In the genomic region with DNA sequence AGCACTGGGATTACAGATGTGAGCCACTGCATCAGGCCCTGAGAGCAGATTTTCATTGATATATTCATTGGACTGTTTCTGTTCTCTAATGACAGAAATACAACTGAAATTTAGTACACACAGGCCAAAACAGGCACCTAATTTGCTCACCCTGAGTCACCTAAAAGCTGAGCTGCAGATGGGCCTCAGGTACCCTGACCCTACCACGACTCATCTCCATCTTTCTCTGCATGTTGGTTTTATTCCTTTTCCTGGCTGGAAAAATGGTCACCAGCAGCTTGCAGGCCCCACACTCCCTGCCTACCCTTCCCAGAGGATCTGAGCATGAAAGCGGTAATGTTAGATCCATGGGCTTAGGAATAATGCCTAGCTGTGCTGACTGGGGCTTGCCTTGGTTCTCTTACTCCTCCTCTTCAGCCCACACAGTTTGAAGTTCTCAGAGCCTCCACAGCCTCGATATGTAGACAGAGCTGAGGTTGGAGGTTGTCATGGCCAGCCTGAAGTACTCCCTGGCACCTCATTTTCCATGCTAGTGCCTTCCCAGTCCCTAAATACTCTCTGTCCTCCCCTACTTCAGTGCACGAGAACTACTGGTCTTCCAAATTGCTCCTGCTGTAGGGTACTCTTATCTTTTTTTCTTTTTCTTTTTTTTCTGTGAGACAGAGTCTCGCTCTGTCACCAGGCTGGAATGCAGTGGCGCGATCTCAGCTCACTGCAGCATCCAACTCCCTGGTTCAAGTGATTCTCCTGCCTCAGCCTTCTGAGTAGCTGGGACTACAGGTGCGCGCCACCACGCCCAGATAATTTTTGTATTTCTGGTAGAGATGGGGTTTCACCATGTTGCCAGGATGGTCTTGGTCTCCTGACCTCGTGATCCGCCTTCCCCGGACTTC, we compare ENCODE assay signal across 23 cellular contexts. TPM values are rescaled to one million over a fixed set of nuclear protein-coding genes. Genes with fewer than 3 reads are reported as not detected.
A peak's percentile ranks its signal among the peaks of the same experiment; 100 is the strongest.
DNase-seq lines count a peak whose midpoint lies in the region; ATAC-seq and TF ChIP-seq lines count a peak whose summit lies in the region.
"Had no signal": no experiment of that assay in that cellular context is flagged by ENCODE, and none has a peak within 500 bp of the region (broad histone marks: within the 10 kb centered on the region; RNA-seq: fewer than 3 reads in every experiment).

No MANE protein-coding gene starts in this region.

- H3K9me3 ChIP-seq in HCT116 (ENCODE audit: control insufficient read depth in 1 of 2, insufficient read depth in 1 of 2, low read depth in 1 of 2, low read length in 2 of 2), result no peaks in the 10 kb centered on the region
- no peaks in the 10 kb centered on the region for H3K9me3 ChIP-seq in lung (ENCODE audit: control insufficient read depth in 2 of 2, insufficient read depth in 1 of 2, low read length in 1 of 2)
- H3K9me3 ChIP-seq: prostate gland, tibial nerve had no signal

- no peak for TF ChIP-seq RAD21 in HCT116 (IDR thresholded peaks at IDR 0.05; ENCODE audit: low read depth)

- H2AFZ ChIP-seq in HCT116 (ENCODE audit: low read depth, low read length, poor library complexity, severe bottlenecking), result no peak overlapping the region

- H3K4me3 ChIP-seq in HCT116 (replicated peaks in 1 of 2; ENCODE audit: low read depth in 1 of 2, low read length in 2 of 2), result no peak overlapping the region
- H3K4me3 ChIP-seq in lung, result no peak overlapping the region
- H3K4me3 ChIP-seq in dorsolateral prefrontal cortex, result no peak overlapping the region
- H3K4me3 ChIP-seq: GM12878, prostate gland, tibial nerve had no signal

- H3K36me3 ChIP-seq in HCT116 (ENCODE audit: control insufficient read depth in 1 of 2, insufficient read depth in 2 of 2, low read length in 2 of 2) (no peaks in the 10 kb centered on the region), lung (ENCODE audit: control insufficient read depth in 2 of 2, insufficient read depth in 2 of 2, low read length in 2 of 2) (peaks cover 6 to 11% of the 10 kb centered on the region in 2 donors)
- H3K36me3 ChIP-seq: prostate gland had no signal

- no peak for TF ChIP-seq CTCF in Calu3 (IDR thresholded peaks at IDR 0.05; ENCODE audit: unreplicated experiment)
- TF ChIP-seq CTCF in HCT116 (IDR thresholded peaks at IDR 0.05 in 2 of 3, conservative IDR thresholded peaks at IDR 0.05 in 1 of 3; ENCODE audit: borderline replicate concordance in 1 of 3, insufficient read depth in 1 of 3, low read depth in 2 of 3, low read length in 2 of 3), result no peak
- no peak for TF ChIP-seq CTCF in chondrocyte (IDR thresholded peaks at IDR 0.05)
- TF ChIP-seq CTCF in lung (IDR thresholded peaks at IDR 0.05; ENCODE audit: control extremely low read depth, extremely low read depth), result no peak
- no peak for TF ChIP-seq CTCF in dorsolateral prefrontal cortex (IDR thresholded peaks at IDR 0.05 in 54 of 56, conservative IDR thresholded peaks at IDR 0.05 in 2 of 56; ENCODE audit: low read depth in 1 of 56, partially characterized antibody in 56 of 56)

- H3K9me3 Mint-ChIP-seq in Calu3 (ENCODE audit: low read depth, unreplicated experiment) (no peaks in the 10 kb centered on the region), chondrocyte (ENCODE audit: low read depth) (no peaks in the 10 kb centered on the region)
- H3K9me3 Mint-ChIP-seq: nephron had no signal

- DNase-seq in Calu3 (no peak), HCT116 (ENCODE audit: low read depth, low spot score) (no peak), chondrocyte (ENCODE audit: low spot score) (peak; percentile 6), lung (ENCODE audit: low spot score) (peak; percentile 41), dorsolateral prefrontal cortex (no peak), iPS-NIHi11 (ENCODE audit: low spot score) (no peak)
- DNase-seq: dermis blood vessel endothelial cell; GF-D8; hippocampal formation; kidney; midbrain; NCI-H1092 treated with DMSO at 0.1 percent for 48 hours; NCI-H2081; NCI-H446; stimulated activated CD4-positive, alpha-beta T cell treated with anti-CD3 and anti-CD28 coated beads, Interleukin-2, amount 100 ng/mL, for 24 hours; stimulated activated naive CD8-positive, alpha-beta T cell treated with anti-CD3 and anti-CD28 coated beads, Interleukin-15, Interleukin-2, amounts not matched to agents 100 U/mL and 50 U/mL, for 24 hours had no signal

- H3K9me2 ChIP-seq in HCT116 (ENCODE audit: insufficient read depth), result no peaks in the 10 kb centered on the region

- H3K4me1 Mint-ChIP-seq in Calu3 (ENCODE audit: low read depth, unreplicated experiment) (peaks cover 22% of the 10 kb centered on the region), chondrocyte (ENCODE audit: low read depth) (peaks cover 2% of the 10 kb centered on the region)
- H3K4me1 Mint-ChIP-seq: nephron had no signal

- no peak overlapping the region for H3K27ac ChIP-seq in HCT116 (ENCODE audit: low read depth, low read length)
- H3K27ac ChIP-seq in lung (ENCODE audit: low read depth in 1 of 2, low read length in 1 of 2), result peak overlapping the region in 1 of 2 donors; percentile 70
- no peak overlapping the region for H3K27ac ChIP-seq in dorsolateral prefrontal cortex
- H3K27ac ChIP-seq: prostate gland, tibial nerve had no signal

- H3K27ac Mint-ChIP-seq in Calu3 (ENCODE audit: unreplicated experiment), result peak overlapping the region; percentile 42
- H3K27ac Mint-ChIP-seq in chondrocyte (ENCODE audit: unreplicated experiment), result no peak overlapping the region
- H3K27ac Mint-ChIP-seq: CD14-positive monocyte, nephron had no signal

- H3K4me2 ChIP-seq in HCT116 (ENCODE audit: low read length), result peak overlapping the region; percentile 48

- H3K4me1 ChIP-seq in HCT116 (ENCODE audit: control insufficient read depth in 1 of 2, insufficient read depth in 2 of 2, low read length in 2 of 2), result peaks cover 25 to 29% of the 10 kb centered on the region in 2 experiments
- H3K4me1 ChIP-seq in lung (ENCODE audit: control insufficient read depth in 2 of 2, insufficient read depth in 2 of 2, low read length in 2 of 2), result peaks cover 0 to 1% of the 10 kb centered on the region in 2 donors
- H3K4me1 ChIP-seq: prostate gland, tibial nerve had no signal

- no peak overlapping the region for H3K9ac ChIP-seq in HCT116 (ENCODE audit: low read length)

- H3K4me3 Mint-ChIP-seq in Calu3 (ENCODE audit: low read depth, unreplicated experiment) (no peak overlapping the region), chondrocyte (ENCODE audit: unreplicated experiment) (no peak overlapping the region)
- H3K4me3 Mint-ChIP-seq: CD14-positive monocyte, nephron had no signal

- H3K36me3 Mint-ChIP-seq in Calu3 (ENCODE audit: insufficient read depth, unreplicated experiment) (no peaks in the 10 kb centered on the region), chondrocyte (ENCODE audit: low read depth) (peaks cover 8% of the 10 kb centered on the region)

- no peaks in the 10 kb centered on the region for H3K27me3 ChIP-seq in HCT116 (ENCODE audit: insufficient read depth, low read length)
- no peaks in the 10 kb centered on the region for H3K27me3 ChIP-seq in lung (ENCODE audit: control insufficient read depth, insufficient read depth)
- no peaks in the 10 kb centered on the region for H3K27me3 ChIP-seq in dorsolateral prefrontal cortex
- H3K27me3 ChIP-seq: tibial nerve had no signal

- no peak for TF ChIP-seq POLR2A in HCT116 (IDR thresholded peaks at IDR 0.05; ENCODE audit: borderline replicate concordance, extremely low read depth, insufficient read depth, insufficient read length)

- WGBS in lung, 2 donors, result 82 to 89% methylated on average over 13 of the region's 13 CpGs

- intact Hi-C loops in Calu3 (cut with micrococcal nuclease; ENCODE audit: unreplicated experiment), result no loop called here
- intact Hi-C loops in HCT116 (cut with micrococcal nuclease), result loop anchor here (5.0 kb wide), 1 partner anchor 140 kb away; no protein-coding TSS in a partner anchor
- intact Hi-C loops in dorsolateral prefrontal cortex (cut with DNase I), result no loop called here

- ATAC-seq in HCT116 (no peak), lung (ENCODE audit: insufficient read depth, low FRiP score) (no peak), GM18861 (IDR thresholded peaks at IDR 0.05; ENCODE audit: unreplicated experiment) (no peak), GM21423 (IDR thresholded peaks at IDR 0.05; ENCODE audit: unreplicated experiment) (no peak)
- ATAC-seq: GM12878; stimulated activated naive CD8-positive, alpha-beta T cell treated with anti-CD3 and anti-CD28 coated beads, Interleukin-15, Interleukin-2, amounts not matched to agents 100 U/mL and 50 U/mL, for 24 hours had no signal

- H4K20me1 ChIP-seq in HCT116 (ENCODE audit: insufficient read depth), result no peaks in the 10 kb centered on the region

- RAD21 ChIA-PET in HCT116 (lab: Charles Lee; ENCODE audit: low non-redundant PET in 1 of 2, low total read pairs in 2 of 2, uncharacterized antibody in 2 of 2, unreplicated experiment in 2 of 2), result no interaction called here

- POLR2A ChIA-PET in HCT116 (lab: Charles Lee), result no interaction called here

- CTCF ChIA-PET in Calu3 (lab: Charles Lee), result no interaction called here
- CTCF ChIA-PET in HCT116 (lab: Charles Lee), result no interaction called here

- H3K79me2 ChIP-seq in HCT116 (ENCODE audit: insufficient read depth, low read length), result no peaks in the 10 kb centered on the region

- BruUV-seq in Calu3 (replicated peaks; lab: Mats Ljungman, UMichigan) (no TSS peak), HCT116 (replicated peaks; lab: Mats Ljungman, UMichigan) (no TSS peak)

- H3K27me3 Mint-ChIP-seq in Calu3 (ENCODE audit: unreplicated experiment) (no peaks in the 10 kb centered on the region), chondrocyte (ENCODE audit: low read depth) (no peaks in the 10 kb centered on the region)

TF ChIP-seq in HCT116, 20 proteins besides CTCF, POLR2A, EP300 and RAD21 (continues in another document):
- no peak for TF ChIP-seq CEBPB (IDR thresholded peaks at IDR 0.05; ENCODE audit: low read depth)
- no peak for TF ChIP-seq YY1 (IDR thresholded peaks at IDR 0.05; ENCODE audit: extremely low read depth, insufficient replicate concordance, low read depth, low read length)
- TF ChIP-seq FOSL1 (IDR thresholded peaks at IDR 0.05; ENCODE audit: low read depth), result no peak
- no peak for TF ChIP-seq TCF7L2 (IDR thresholded peaks at IDR 0.05; ENCODE audit: borderline replicate concordance, extremely low read depth, insufficient read depth, insufficient read length)
- no peak for TF ChIP-seq ZFX (IDR thresholded peaks at IDR 0.05)
- TF ChIP-seq SP1 (IDR thresholded peaks at IDR 0.05; ENCODE audit: low read depth), result no peak
- TF ChIP-seq SRF (IDR thresholded peaks at IDR 0.05; ENCODE audit: low read depth), result no peak
- TF ChIP-seq ELF1 (IDR thresholded peaks at IDR 0.05; ENCODE audit: borderline replicate concordance, low read depth), result no peak
- TF ChIP-seq CBX3 (IDR thresholded peaks at IDR 0.05; ENCODE audit: low read depth), result no peak
- TF ChIP-seq EZH2 (IDR thresholded peaks at IDR 0.05), result no peak
- no peak for TF ChIP-seq JUND (IDR thresholded peaks at IDR 0.05)
- no peak for TF ChIP-seq POLR2AphosphoS5 (IDR thresholded peaks at IDR 0.05; ENCODE audit: low read depth, low read length)

RNA-seq across cellular contexts. Expression of a gene that starts 51.1 kb away (rescaled TPM):
- 49.9 and 58.0 TPM in 2 replicates for total RNA-seq in Calu3 (2022)
- total RNA-seq in HCT116 (2021; ENCODE audit: unreplicated experiment), result 84.7 TPM
- polyA plus RNA-seq in HCT116 (2012), result 61.0 and 68.9 TPM in 2 replicates
- 4.3 to 12.3 TPM (median 10.7 TPM) in 3 replicates for total RNA-seq in chondrocyte
- total RNA-seq in lung, result 10 to 100 TPM; 13.9 to 16.8 TPM
- polyA plus RNA-seq in lung, result 10 to 100 TPM; 10.1 to 15.1 TPM
- total RNA-seq in dorsolateral prefrontal cortex, result 10 to 100 TPM; 24.6 to 89.3 (median 51.6) TPM

Comparison
In these comparisons a context has a peak if more than half of its experiments do, and no peak if none do; other contexts are left out.
1. DNase-seq: peak in chondrocyte (single experiment) and lung (single experiment); none in Calu3 (single experiment), HCT116 (single experiment), dorsolateral prefrontal cortex (0 of 10) and iPS-NIHi11 (single experiment).